Comparison of ENCODE assay signal across 12 cellular contexts in genomic region chr14:91246051-91246852, GRCh38. TPM values are rescaled to one million over a fixed set of nuclear protein-coding genes. Genes with fewer than 3 reads are reported as not detected.
A peak's percentile ranks its signal among the peaks of the same experiment; 100 is the strongest.
DNase-seq lines count a peak whose midpoint lies in the region; FAIRE-seq and TF ChIP-seq lines count a peak whose summit lies in the region.
"Had no signal": no experiment of that assay in that cellular context is flagged by ENCODE, and none has a peak within 500 bp of the region (broad histone marks: within the 10 kb centered on the region; RNA-seq: fewer than 3 reads in every experiment).

No MANE protein-coding gene starts in this region.

- peaks cover 89% of the 10 kb centered on the region for H3K4me1 ChIP-seq in KMS-11 (ENCODE audit: low read depth, poor library complexity, severe bottlenecking)
- H3K4me1 ChIP-seq in OCI-LY7 (ENCODE audit: insufficient read depth, low read length, poor library complexity, severe bottlenecking) = peaks cover 80% of the 10 kb centered on the region
- no peaks in the 10 kb centered on the region for H3K4me1 ChIP-seq in small intestine (ENCODE audit: control insufficient read depth in 2 of 2, insufficient read depth in 1 of 2, low read depth in 1 of 2, low read length in 1 of 2)
- peaks cover 10 to 41% (median 32%) of the 10 kb centered on the region in 4 donors for H3K4me1 ChIP-seq in esophagus muscularis mucosa

- intact Hi-C loops in OCI-LY7 (cut with micrococcal nuclease; ENCODE audit: unreplicated experiment) = no loop called here
- intact Hi-C loops in esophagus muscularis mucosa (cut with DNase I) = no loop called here

- H2AFZ ChIP-seq in KMS-11 (ENCODE audit: low read depth) (no peak overlapping the region), OCI-LY7 (ENCODE audit: low read length) (no peak overlapping the region)
- H2AFZ ChIP-seq: GM23338 had no signal

- H3K36me3 ChIP-seq in KMS-11 (ENCODE audit: insufficient read depth) = no peaks in the 10 kb centered on the region
- H3K36me3 ChIP-seq in OCI-LY7 (ENCODE audit: insufficient read depth, low read length) = no peaks in the 10 kb centered on the region
- H3K36me3 ChIP-seq in small intestine (ENCODE audit: control insufficient read depth in 2 of 2, insufficient read depth in 2 of 2, low read length in 2 of 2) = no peaks in the 10 kb centered on the region
- H3K36me3 ChIP-seq in esophagus muscularis mucosa = no peaks in the 10 kb centered on the region

- CTCF ChIA-PET in OCI-LY7 (lab: Charles Lee; ENCODE audit: unreplicated experiment) = no interaction called here

- H3K9me3 ChIP-seq in OCI-LY7 (ENCODE audit: low read length) = no peaks in the 10 kb centered on the region
- no peaks in the 10 kb centered on the region for H3K9me3 ChIP-seq in small intestine (ENCODE audit: control insufficient read depth, low read depth)
- no peaks in the 10 kb centered on the region for H3K9me3 ChIP-seq in esophagus muscularis mucosa

- no peak overlapping the region; the same call in 1 of the 2 replicates for H3K27ac ChIP-seq in KMS-11
- H3K27ac ChIP-seq in OCI-LY7 (ENCODE audit: low read depth, low read length, poor library complexity, severe bottlenecking) = no peak overlapping the region
- peak overlapping the region; percentile 30 to 69 for H3K27ac ChIP-seq in small intestine (ENCODE audit: low read depth in 1 of 2, low read length in 1 of 2)
- H3K27ac ChIP-seq in esophagus muscularis mucosa (replicated peaks in 1 of 4) = no peak overlapping the region

- TF ChIP-seq POLR2A in esophagus muscularis mucosa (IDR thresholded peaks at IDR 0.05; ENCODE audit: low read depth) = no peak

- WGBS in small intestine, 3 donors = 78 to 86% (median 84%) methylated on average over 15 of the region's 15 CpGs
- WGBS in esophagus muscularis mucosa = 96% methylated on average over 13 of the region's 15 CpGs

- no peaks in the 10 kb centered on the region for H3K9me2 ChIP-seq in OCI-LY7 (ENCODE audit: insufficient read depth, low read length)

- BruUV-seq in OCI-LY7 (replicated peaks; lab: Mats Ljungman, UMichigan) = no TSS peak

- H3K9ac ChIP-seq in KMS-11 = no peak overlapping the region

- H3K4me3 ChIP-seq in KMS-11 (IDR thresholded peaks at IDR 0.05; ENCODE audit: insufficient read depth, low read depth, low read length) = no peak overlapping the region
- H3K4me3 ChIP-seq in OCI-LY7 (ENCODE audit: low read depth, low read length, poor library complexity, severe bottlenecking) = no peak overlapping the region
- H3K4me3 ChIP-seq in small intestine (ENCODE audit: low read depth in 1 of 2, low read length in 2 of 2) = no peak overlapping the region
- no peak overlapping the region for H3K4me3 ChIP-seq in esophagus muscularis mucosa
- H3K4me3 ChIP-seq: GM23338 had no signal

- peaks cover 4% of the 10 kb centered on the region for H3K9me3 Mint-ChIP-seq in activated T-cell treated with anti-CD3 and anti-CD28 coated beads, Interleukin-2, amount 50 U/mL, for 24 hours
- H3K9me3 Mint-ChIP-seq: GM23338, IgD-negative memory B cell had no signal

- TF ChIP-seq CTCF in KMS-11 (conservative IDR thresholded peaks at IDR 0.05; ENCODE audit: low read depth, low read length) (no peak), OCI-LY7 (conservative IDR thresholded peaks at IDR 0.05; ENCODE audit: low read length) (no peak), esophagus muscularis mucosa (IDR thresholded peaks at IDR 0.05) (no peak)

- H3K4me3 Mint-ChIP-seq in activated T-cell treated with anti-CD3 and anti-CD28 coated beads, Interleukin-2, amount 50 U/mL, for 24 hours = peak overlapping the region; percentile 80
- H3K4me3 Mint-ChIP-seq: GM23338 had no signal

- no peak for FAIRE-seq in small intestine (lab: Jason Lieb, UNC)

- POLR2A ChIA-PET in OCI-LY7 (lab: Charles Lee) = interaction anchor here (0.7 kb wide), 2 partner anchors 10 to 40 kb away, joined by 3 to 4 read pairs; no protein-coding TSS in a partner anchor

- H3K27me3 ChIP-seq in KMS-11 (ENCODE audit: insufficient read depth, low read depth) (no peaks in the 10 kb centered on the region), small intestine (ENCODE audit: control insufficient read depth in 2 of 2, insufficient read depth in 2 of 2, low read length in 2 of 2) (no peaks in the 10 kb centered on the region), esophagus muscularis mucosa (peaks cover 0 to 5% (median 0%) of the 10 kb centered on the region in 4 donors)

- peak overlapping the region; percentile 98 for H3K27ac Mint-ChIP-seq in activated T-cell treated with anti-CD3 and anti-CD28 coated beads, Interleukin-2, amount 50 U/mL, for 24 hours
- H3K27ac Mint-ChIP-seq: GM23338 had no signal

- DNase-seq in OCI-LY7 (ENCODE audit: low spot score) (no peak), small intestine (peak; percentile 63), nucleus accumbens (lab: John Stamatoyannopoulos, UW) (no peak), 8988T (no peak), NCI-H128 (lab: John Stamatoyannopoulos, UW; ENCODE audit: unreplicated experiment) (no peak), esophagus muscularis mucosa (ENCODE audit: extremely low spot score) (no peak)
- peak; percentile 75 for DNase-seq in activated T-cell treated with anti-CD3 and anti-CD28 coated beads, Interleukin-2, amount 50 U/mL, for 24 hours
- DNase-seq: GDM1, left cardiac atrium had no signal

- H3K4me1 Mint-ChIP-seq in activated T-cell treated with anti-CD3 and anti-CD28 coated beads, Interleukin-2, amount 50 U/mL, for 24 hours (ENCODE audit: low read depth) = peaks cover 94% of the 10 kb centered on the region

- TF ChIP-seq EP300 in esophagus muscularis mucosa (IDR thresholded peaks at IDR 0.05) = no peak

- peak overlapping the region; percentile 29; the same call in 1 of the 2 replicates for H3K4me2 ChIP-seq in KMS-11
- H3K4me2 ChIP-seq in OCI-LY7 (ENCODE audit: low read length) = peak overlapping the region; percentile 10; the same call in 1 of the 2 replicates
- H3K4me2 ChIP-seq: GM23338 had no signal

- no peaks in the 10 kb centered on the region for H3K27me3 Mint-ChIP-seq in activated T-cell treated with anti-CD3 and anti-CD28 coated beads, Interleukin-2, amount 50 U/mL, for 24 hours
- H3K27me3 Mint-ChIP-seq: IgD-negative memory B cell had no signal

- H4K20me1 ChIP-seq in KMS-11 (ENCODE audit: insufficient read depth) (no peaks in the 10 kb centered on the region), OCI-LY7 (ENCODE audit: insufficient read depth, low read length) (no peaks in the 10 kb centered on the region)

- peaks cover 25% of the 10 kb centered on the region for H3K36me3 Mint-ChIP-seq in activated T-cell treated with anti-CD3 and anti-CD28 coated beads, Interleukin-2, amount 50 U/mL, for 24 hours (ENCODE audit: low read depth)

- H3K79me2 ChIP-seq in KMS-11 (ENCODE audit: insufficient read depth, low read depth) (no peaks in the 10 kb centered on the region), OCI-LY7 (ENCODE audit: insufficient read depth, low read depth, low read length) (no peaks in the 10 kb centered on the region)

RNA-seq across cellular contexts. Expression of gene GPR68, which starts 1.7 kb away (rescaled TPM):
- 0.13 and 0.85 TPM in 2 replicates for total RNA-seq in OCI-LY7 (2014; rRNA removed; shearing (Covaris generic))
- total RNA-seq in OCI-LY7 (2022) = 0.41 and 0.84 TPM in 2 replicates
- under 1 TPM in 2 of 3 donors, not detected in 1; 0.54 to 0.78 TPM for polyA plus RNA-seq in small intestine
- 1 to 10 TPM; 1.3 to 9.1 (median 5.4) TPM for total RNA-seq in esophagus muscularis mucosa

Comparison
In these comparisons a context has a peak if more than half of its experiments do, and no peak if none do; other contexts are left out.
1. H3K27ac ChIP-seq: peak in small intestine (2 of 2); none in KMS-11 (single experiment), OCI-LY7 (single experiment) and esophagus muscularis mucosa (0 of 4).
2. DNase-seq: peak in activated T-cell treated with anti-CD3 and anti-CD28 coated beads, Interleukin-2, amount 50 U/mL, for 24 hours (single experiment) and small intestine (single experiment); none in OCI-LY7 (single experiment), nucleus accumbens (0 of 56), 8988T (single experiment), NCI-H128 (single experiment) and esophagus muscularis mucosa (single experiment).